Comparison of ENCODE assay signal across 1 cellular context in the genomic region with DNA sequence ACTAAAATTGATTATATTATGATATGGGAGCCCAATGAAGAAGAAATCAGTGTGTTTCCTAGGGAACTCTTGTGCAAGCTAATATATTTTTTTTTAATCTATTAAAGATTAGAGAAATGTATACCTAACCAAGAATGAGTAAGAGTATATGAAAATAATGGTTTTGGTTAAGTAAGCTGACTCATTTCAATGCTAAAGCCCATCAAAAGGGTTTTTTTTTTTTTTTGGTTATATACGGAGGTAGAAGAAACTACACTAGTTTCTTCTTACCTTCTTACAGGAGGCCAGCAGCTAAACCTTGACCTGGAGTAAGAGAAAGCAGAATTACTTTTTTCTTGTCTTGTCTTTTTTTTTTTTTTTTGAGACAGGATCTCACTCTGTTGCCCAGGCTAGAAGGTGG.
TF ChIP-seq lines count a peak whose summit lies in the region.

No MANE protein-coding gene starts in this region.

TF ChIP-seq in GM12878, 131 proteins besides CTCF, POLR2A, EP300 and RAD21 (continued from another document):
- TF ChIP-seq, protein P1, sequence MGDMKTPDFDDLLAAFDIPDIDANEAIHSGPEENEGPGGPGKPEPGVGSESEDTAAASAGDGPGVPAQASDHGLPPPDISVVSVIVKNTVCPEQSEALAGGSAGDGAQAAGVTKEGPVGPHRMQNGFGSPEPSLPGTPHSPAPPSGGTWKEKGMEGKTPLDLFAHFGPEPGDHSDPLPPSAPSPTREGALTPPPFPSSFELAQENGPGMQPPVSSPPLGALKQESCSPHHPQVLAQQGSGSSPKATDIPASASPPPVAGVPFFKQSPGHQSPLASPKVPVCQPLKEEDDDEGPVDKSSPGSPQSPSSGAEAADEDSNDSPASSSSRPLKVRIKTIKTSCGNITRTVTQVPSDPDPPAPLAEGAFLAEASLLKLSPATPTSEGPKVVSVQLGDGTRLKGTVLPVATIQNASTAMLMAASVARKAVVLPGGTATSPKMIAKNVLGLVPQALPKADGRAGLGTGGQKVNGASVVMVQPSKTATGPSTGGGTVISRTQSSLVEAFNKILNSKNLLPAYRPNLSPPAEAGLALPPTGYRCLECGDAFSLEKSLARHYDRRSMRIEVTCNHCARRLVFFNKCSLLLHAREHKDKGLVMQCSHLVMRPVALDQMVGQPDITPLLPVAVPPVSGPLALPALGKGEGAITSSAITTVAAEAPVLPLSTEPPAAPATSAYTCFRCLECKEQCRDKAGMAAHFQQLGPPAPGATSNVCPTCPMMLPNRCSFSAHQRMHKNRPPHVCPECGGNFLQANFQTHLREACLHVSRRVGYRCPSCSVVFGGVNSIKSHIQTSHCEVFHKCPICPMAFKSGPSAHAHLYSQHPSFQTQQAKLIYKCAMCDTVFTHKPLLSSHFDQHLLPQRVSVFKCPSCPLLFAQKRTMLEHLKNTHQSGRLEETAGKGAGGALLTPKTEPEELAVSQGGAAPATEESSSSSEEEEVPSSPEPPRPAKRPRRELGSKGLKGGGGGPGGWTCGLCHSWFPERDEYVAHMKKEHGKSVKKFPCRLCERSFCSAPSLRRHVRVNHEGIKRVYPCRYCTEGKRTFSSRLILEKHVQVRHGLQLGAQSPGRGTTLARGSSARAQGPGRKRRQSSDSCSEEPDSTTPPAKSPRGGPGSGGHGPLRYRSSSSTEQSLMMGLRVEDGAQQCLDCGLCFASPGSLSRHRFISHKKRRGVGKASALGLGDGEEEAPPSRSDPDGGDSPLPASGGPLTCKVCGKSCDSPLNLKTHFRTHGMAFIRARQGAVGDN (IDR thresholded peaks at IDR 0.05) = no peak
- TF ChIP-seq, protein P2, sequence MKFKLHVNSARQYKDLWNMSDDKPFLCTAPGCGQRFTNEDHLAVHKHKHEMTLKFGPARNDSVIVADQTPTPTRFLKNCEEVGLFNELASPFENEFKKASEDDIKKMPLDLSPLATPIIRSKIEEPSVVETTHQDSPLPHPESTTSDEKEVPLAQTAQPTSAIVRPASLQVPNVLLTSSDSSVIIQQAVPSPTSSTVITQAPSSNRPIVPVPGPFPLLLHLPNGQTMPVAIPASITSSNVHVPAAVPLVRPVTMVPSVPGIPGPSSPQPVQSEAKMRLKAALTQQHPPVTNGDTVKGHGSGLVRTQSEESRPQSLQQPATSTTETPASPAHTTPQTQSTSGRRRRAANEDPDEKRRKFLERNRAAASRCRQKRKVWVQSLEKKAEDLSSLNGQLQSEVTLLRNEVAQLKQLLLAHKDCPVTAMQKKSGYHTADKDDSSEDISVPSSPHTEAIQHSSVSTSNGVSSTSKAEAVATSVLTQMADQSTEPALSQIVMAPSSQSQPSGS (IDR thresholded peaks at IDR 0.05; ENCODE audit: low read length) = peak; percentile 67; the same call in 1 of the 2 replicates
